29 cellular contexts compared by ENCODE assay signal in the genomic region with DNA sequence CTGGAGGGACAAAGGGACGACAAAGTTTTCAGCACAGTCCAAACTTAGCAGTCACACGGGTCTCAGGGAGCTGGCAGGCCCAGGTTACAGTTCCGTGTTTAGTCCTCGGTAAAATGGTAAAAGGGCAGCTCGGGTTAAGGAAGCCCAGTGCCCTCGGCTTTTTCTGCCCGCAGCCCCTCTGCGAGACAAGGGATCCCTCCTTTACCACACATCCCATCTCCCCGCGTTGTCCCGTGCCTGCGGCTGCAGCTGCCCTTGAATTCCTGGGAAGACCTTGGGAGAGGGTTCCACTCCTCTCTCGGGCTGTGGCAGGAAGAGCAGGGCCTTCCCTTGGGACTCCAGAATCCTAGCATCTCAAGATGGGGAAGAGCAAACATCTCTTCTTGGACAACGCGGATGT. TPM values are rescaled to one million over a fixed set of nuclear protein-coding genes. Genes with fewer than 3 reads are reported as not detected.
"Had no signal": no experiment of that assay in that cellular context is flagged by ENCODE, and none has a peak within 500 bp of the region (broad histone marks: within the 10 kb centered on the region; RNA-seq: fewer than 3 reads in every experiment).

No MANE protein-coding gene starts in this region.

- H3K9me3 Mint-ChIP-seq: activated B cell treated with CpG ODN at 0.5 μM for 24 hours; activated CD8-positive, alpha-beta T cell treated with anti-CD3 and anti-CD28 coated beads for 36 hours; activated T-cell treated with anti-CD3 and anti-CD28 coated beads, Interleukin-2, amount 50 U/mL, for 72 hours; activated T-helper 17 cell treated with anti-CD3 and anti-CD28 coated beads, Interleukin-2, amount 50 U/mL, for 72 hours; T-helper 1 cell treated with Interleukin-12 subunit alpha and Interleukin-12 subunit beta and Interleukin-4 antibody, amounts not matched to agents 30 μg/mL and 1 μg/mL, for 36 hours; T-helper 2 cell treated with Interferon-gamma antibody and Interleukin-4, amounts not matched to agents 5 μg/mL and 100 μg/mL, for 36 hours had no signal

- H3K9me3 ChIP-seq: adrenal gland, body of pancreas, breast epithelium, Peyer's patch, SK-N-SH had no signal

- H3K4me3 ChIP-seq: adrenal gland, body of pancreas, breast epithelium, Peyer's patch, SJSA1 had no signal

- H3K27ac Mint-ChIP-seq: activated B cell treated with CpG ODN at 0.5 μM for 24 hours; activated CD8-positive, alpha-beta T cell treated with anti-CD3 and anti-CD28 coated beads for 36 hours; activated T-cell treated with anti-CD3 and anti-CD28 coated beads, Interleukin-2, amount 50 U/mL, for 72 hours; activated T-helper 17 cell treated with anti-CD3 and anti-CD28 coated beads, Interleukin-2, amount 50 U/mL, for 72 hours had no signal

- H3K36me3 ChIP-seq: adrenal gland, breast epithelium, Peyer's patch, SJSA1 had no signal

- H3K4me2 ChIP-seq: SK-N-SH had no signal

- H3K27me3 ChIP-seq: adrenal gland, body of pancreas, Peyer's patch, SJSA1 had no signal

- H3K4me3 Mint-ChIP-seq: activated B cell treated with CpG ODN at 0.5 μM for 24 hours; activated CD8-positive, alpha-beta T cell treated with anti-CD3 and anti-CD28 coated beads for 36 hours; activated T-cell treated with anti-CD3 and anti-CD28 coated beads, Interleukin-2, amount 50 U/mL, for 72 hours; activated T-helper 17 cell treated with anti-CD3 and anti-CD28 coated beads, Interleukin-2, amount 50 U/mL, for 72 hours; T-helper 1 cell treated with Interleukin-12 subunit alpha and Interleukin-12 subunit beta and Interleukin-4 antibody, amounts not matched to agents 30 μg/mL and 1 μg/mL, for 36 hours had no signal

- H3K27ac ChIP-seq: adrenal gland, body of pancreas, breast epithelium, Peyer's patch, SJSA1 had no signal

- H3K4me1 Mint-ChIP-seq: activated T-helper 17 cell treated with anti-CD3 and anti-CD28 coated beads, Interleukin-2, amount 50 U/mL, for 72 hours had no signal

- H3K4me1 ChIP-seq: adrenal gland, breast epithelium, SJSA1 had no signal

- H3K9ac ChIP-seq: SK-N-SH had no signal

- DNase-seq: activated B cell treated with CpG ODN at 0.5 μM for 24 hours; activated CD4-positive, CD25-positive, alpha-beta regulatory T cell treated with anti-CD3 and anti-CD28 coated beads, Interleukin-2, amount 50 U/mL, for 72 hours; activated naive CD4-positive, alpha-beta T cell; activated naive CD4-positive, alpha-beta T cell treated with anti-CD3 and anti-CD28 coated beads, Interleukin-2, amount 50 U/mL, for 16 hours; adrenal gland; Kasumi-1; MM.1S; NCI-H1092; NCI-H1436 treated with DMSO at 0.1 percent for 48 hours; NCI-H1694 treated with DMSO at 0.1 percent for 48 hours; NCI-H2029; NCI-H345; NCI-H524 treated with DMSO at 0.1 percent for 48 hours; RPMI8226; SHP77 treated with DMSO at 0.1 percent for 48 hours; SK-N-SH had no signal

- H3K27me3 Mint-ChIP-seq: activated B cell treated with CpG ODN at 0.5 μM for 24 hours; activated CD8-positive, alpha-beta T cell treated with anti-CD3 and anti-CD28 coated beads for 36 hours; activated T-helper 17 cell treated with anti-CD3 and anti-CD28 coated beads, Interleukin-2, amount 50 U/mL, for 72 hours had no signal

- ATAC-seq: body of pancreas had no signal

RNA-seq across cellular contexts. Expression of gene CD300LF, which starts 17.1 kb away (rescaled TPM):
- total RNA-seq: activated CD8-positive, alpha-beta memory T cell treated with anti-CD3 and anti-CD28 coated beads for 36 hours; activated CD8-positive, alpha-beta T cell treated with anti-CD3 and anti-CD28 coated beads for 36 hours; activated T-cell treated with anti-CD3 and anti-CD28 coated beads, Interleukin-2, amount 50 U/mL, for 72 hours; activated T-helper 17 cell treated with anti-CD3 and anti-CD28 coated beads, Interleukin-2, amount 50 U/mL, for 72 hours; astrocyte; body of pancreas; NCI-H460; PC-3; SJSA1 had no signal
- polyA plus RNA-seq: SK-N-SH had no signal
